Comparison of ENCODE assay signal across 1 cellular context in the genomic region with DNA sequence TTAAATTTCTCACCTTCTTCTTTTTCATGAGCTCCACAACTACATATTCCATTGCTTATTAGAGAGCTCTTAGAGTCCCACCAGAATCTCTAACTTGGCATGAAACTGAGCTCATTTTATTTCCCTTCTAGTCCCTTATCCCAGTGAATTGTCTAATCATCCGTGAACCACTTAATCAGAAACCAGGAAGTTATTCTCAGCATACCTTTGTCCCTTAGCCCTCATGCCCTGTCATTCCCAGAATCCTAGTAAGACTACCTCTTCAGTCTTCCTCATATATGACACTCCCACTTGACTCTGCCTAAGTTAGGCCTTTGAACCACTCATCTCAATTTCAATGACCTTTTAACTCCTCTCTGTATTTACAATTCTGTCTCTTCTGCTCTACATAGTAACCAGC.
TF ChIP-seq lines count a peak whose summit lies in the region.

No MANE protein-coding gene starts in this region.

TF ChIP-seq in IMR-90, 13 proteins besides CTCF, POLR2A, EP300 and RAD21 (continued from another document):
- TF ChIP-seq, protein P1, sequence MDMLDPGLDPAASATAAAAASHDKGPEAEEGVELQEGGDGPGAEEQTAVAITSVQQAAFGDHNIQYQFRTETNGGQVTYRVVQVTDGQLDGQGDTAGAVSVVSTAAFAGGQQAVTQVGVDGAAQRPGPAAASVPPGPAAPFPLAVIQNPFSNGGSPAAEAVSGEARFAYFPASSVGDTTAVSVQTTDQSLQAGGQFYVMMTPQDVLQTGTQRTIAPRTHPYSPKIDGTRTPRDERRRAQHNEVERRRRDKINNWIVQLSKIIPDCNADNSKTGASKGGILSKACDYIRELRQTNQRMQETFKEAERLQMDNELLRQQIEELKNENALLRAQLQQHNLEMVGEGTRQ (IDR thresholded peaks at IDR 0.05; ENCODE audit: low read depth, low read length), result no peak
- TF ChIP-seq BHLHE40 (IDR thresholded peaks at IDR 0.05; ENCODE audit: low read depth, low read length) (no peak), CHD1 (IDR thresholded peaks at IDR 0.05; ENCODE audit: low read depth, low read length) (no peak), CEBPB (IDR thresholded peaks at IDR 0.05; ENCODE audit: low read depth, low read length) (no peak), MAZ (IDR thresholded peaks at IDR 0.05; ENCODE audit: borderline replicate concordance, low read depth, low read length) (no peak)
